ENCODE assay signal across 25 cellular contexts in genomic region chr4:123072060-123072459, GRCh38.
DNase-seq lines count a peak whose midpoint lies in the region; ATAC-seq, FAIRE-seq and TF ChIP-seq lines count a peak whose summit lies in the region.
"Had no signal": no experiment of that assay in that cellular context is flagged by ENCODE, and none has a peak within 500 bp of the region (broad histone marks: within the 10 kb centered on the region; RNA-seq: fewer than 3 reads in every experiment).

No MANE protein-coding gene starts in this region.

- no peak for ATAC-seq in IMR-90 (ENCODE audit: low read depth)
- peak; percentile 88 for ATAC-seq in esophagus mucosa
- no peak for ATAC-seq in GM19023 (IDR thresholded peaks at IDR 0.05; ENCODE audit: unreplicated experiment)
- no peak for ATAC-seq in GM19397 (IDR thresholded peaks at IDR 0.05; ENCODE audit: unreplicated experiment)
- ATAC-seq: CD8-positive, alpha-beta T cell; GM12878 had no signal

- peaks cover 1% of the 10 kb centered on the region; the same call in 1 of the 2 replicates for H3K4me1 ChIP-seq in IMR-90 (ENCODE audit: control insufficient read depth, insufficient read depth, low read length)
- H3K4me1 ChIP-seq: BLaER1 treated with 17β-estradiol and CSF1 and Interleukin-3, amounts not matched to agents 10 nM and 100 nM; Caco-2 had no signal

- no peaks in the 10 kb centered on the region for H3K36me3 ChIP-seq in IMR-90 (ENCODE audit: control insufficient read depth, insufficient read depth, low read length)
- no peaks in the 10 kb centered on the region for H3K36me3 ChIP-seq in bronchial epithelial cell (ENCODE audit: control insufficient read depth, insufficient read depth, low read length)
- H3K36me3 ChIP-seq: BLaER1 treated with 17β-estradiol and CSF1 and Interleukin-3, amounts not matched to agents 10 nM and 100 nM had no signal

- no peak overlapping the region for H2BK5ac ChIP-seq in IMR-90 (ENCODE audit: low read depth, low read length, poor library complexity, severe bottlenecking)

- H3K27ac Mint-ChIP-seq in activated CD4-positive, alpha-beta T cell treated with anti-CD3 and anti-CD28 coated beads, Interleukin-2, amount 10 ng/mL, durations not matched to agents 24 days and 14 days: no peak overlapping the region
- H3K27ac Mint-ChIP-seq: B cell; CD4-positive, alpha-beta T cell; CD8-positive, alpha-beta T cell had no signal

- H3K4me3 ChIP-seq in IMR-90 (ENCODE audit: insufficient read depth, low read depth, low read length) (no peak overlapping the region), bronchial epithelial cell (ENCODE audit: low read depth, low read length) (no peak overlapping the region)
- H3K4me3 ChIP-seq: BLaER1 treated with 17β-estradiol and CSF1 and Interleukin-3, amounts not matched to agents 10 nM and 100 nM; GM12878 had no signal

- H3K36me3 Mint-ChIP-seq in activated CD4-positive, alpha-beta T cell treated with anti-CD3 and anti-CD28 coated beads, Interleukin-2, amount 10 ng/mL, durations not matched to agents 24 days and 14 days (ENCODE audit: low read depth): no peaks in the 10 kb centered on the region

- no peaks in the 10 kb centered on the region for H3K27me3 Mint-ChIP-seq in activated CD4-positive, alpha-beta T cell treated with anti-CD3 and anti-CD28 coated beads, Interleukin-2, amount 10 ng/mL, durations not matched to agents 24 days and 14 days
- H3K27me3 Mint-ChIP-seq: B cell; CD4-positive, alpha-beta T cell had no signal

- intact Hi-C loops in IMR-90 (cut with micrococcal nuclease): loop anchor here (10.0 kb wide), 1 partner anchor 107 kb away; no protein-coding TSS in a partner anchor
- intact Hi-C loops in activated CD4-positive, alpha-beta T cell treated with anti-CD3 and anti-CD28 coated beads, Interleukin-2, amount 10 ng/mL, durations not matched to agents 24 days and 14 days (cut with micrococcal nuclease): no loop called here

- in situ Hi-C loops in IMR-90 (cut with MboI; ENCODE audit: low sequenced_read_pairs): no loop called here

- TF ChIP-seq RAD21 in IMR-90 (IDR thresholded peaks at IDR 0.05; ENCODE audit: low read length): no peak

- H2AK9ac ChIP-seq in IMR-90 (replicated peaks; ENCODE audit: low read depth, low read length, poor library complexity): no peak overlapping the region

- DNase-seq in IMR-90: no peak
- DNase-seq in bronchial epithelial cell (ENCODE audit: low read depth): peak; percentile 54
- DNase-seq in activated CD4-positive, alpha-beta T cell treated with anti-CD3 and anti-CD28 coated beads, Interleukin-2, amount 10 ng/mL, durations not matched to agents 24 days and 14 days: no peak
- DNase-seq in GM03348 (ENCODE audit: low spot score): no peak
- DNase-seq: 8988T; ACHN; AML-193; Caco-2; Calu3; CD4-positive, alpha-beta T cell; CD8-positive, alpha-beta T cell; DMS79 treated with DMSO at 0.1 percent for 48 hours; GF-D8 had no signal

- TF ChIP-seq POLR2A in IMR-90 (IDR thresholded peaks at IDR 0.05; ENCODE audit: low read depth, low read length): no peak

- POLR2A ChIA-PET in IMR-90 (lab: Charles Lee; ENCODE audit: unreplicated experiment): no interaction called here

- no peak overlapping the region for H3K23ac ChIP-seq in IMR-90 (ENCODE audit: low read depth, low read length)

- H2BK15ac ChIP-seq in IMR-90 (ENCODE audit: low read depth, low read length): no peak overlapping the region

- no peak overlapping the region for H2AFZ ChIP-seq in IMR-90 (replicated peaks; ENCODE audit: low read length, poor library complexity)

- no peaks in the 10 kb centered on the region for H3K9me3 Mint-ChIP-seq in activated CD4-positive, alpha-beta T cell treated with anti-CD3 and anti-CD28 coated beads, Interleukin-2, amount 10 ng/mL, durations not matched to agents 24 days and 14 days
- H3K9me3 Mint-ChIP-seq: CD4-positive, alpha-beta T cell; CD8-positive, alpha-beta T cell had no signal

- H3K79me1 ChIP-seq in IMR-90 (ENCODE audit: low read depth in 1 of 2, low read length in 2 of 2): no peaks in the 10 kb centered on the region

- no peak overlapping the region for H2BK20ac ChIP-seq in IMR-90 (ENCODE audit: low read depth, low read length)

- no peak overlapping the region for H4K8ac ChIP-seq in IMR-90 (ENCODE audit: low read depth in 2 of 2, low read length in 2 of 2)

- H4K5ac ChIP-seq in IMR-90 (ENCODE audit: low read depth, low read length): no peak overlapping the region

- H3K9me1 ChIP-seq in IMR-90 (ENCODE audit: insufficient read depth, low read length): no peaks in the 10 kb centered on the region

- H3K27ac ChIP-seq in IMR-90 (ENCODE audit: insufficient read depth, low read length) (no peak overlapping the region), VCaP (peak overlapping the region; percentile 58)
- H3K27ac ChIP-seq: BLaER1 treated with 17β-estradiol and CSF1 and Interleukin-3, amounts not matched to agents 10 nM and 100 nM; C4-2B had no signal

- H3K14ac ChIP-seq in IMR-90 (replicated peaks; ENCODE audit: low read depth, low read length): no peak overlapping the region

- H3K4me2 ChIP-seq in IMR-90 (ENCODE audit: low read depth, low read length): no peak overlapping the region
- H3K4me2 ChIP-seq: BLaER1 treated with 17β-estradiol and CSF1 and Interleukin-3, amounts not matched to agents 10 nM and 100 nM had no signal

- no CpG with 5 or more reads among the region's 1 CpG for WGBS in IMR-90 (ENCODE audit: extremely low coverage in 2 of 2, insufficient read length in 1 of 2), 2 experiments

- no peak overlapping the region for H3K56ac ChIP-seq in IMR-90 (ENCODE audit: extremely low read depth, insufficient read depth, low read length)

- no peaks in the 10 kb centered on the region for H3K9me3 ChIP-seq in IMR-90 (ENCODE audit: control insufficient read depth, insufficient read depth, low read length)
- H3K9me3 ChIP-seq: BLaER1 treated with 17β-estradiol and CSF1 and Interleukin-3, amounts not matched to agents 10 nM and 100 nM; Caco-2 had no signal

- H3K4ac ChIP-seq in IMR-90 (ENCODE audit: low read depth, low read length): no peak overlapping the region

- CTCF ChIA-PET in IMR-90 (lab: Yijun Ruan, JAX): no interaction called here

- H4K91ac ChIP-seq in IMR-90 (ENCODE audit: insufficient read depth, low read depth, low read length): no peak overlapping the region

- no peak overlapping the region for H3K4me3 Mint-ChIP-seq in activated CD4-positive, alpha-beta T cell treated with anti-CD3 and anti-CD28 coated beads, Interleukin-2, amount 10 ng/mL, durations not matched to agents 24 days and 14 days
- H3K4me3 Mint-ChIP-seq: B cell; CD4-positive, alpha-beta T cell; CD8-positive, alpha-beta T cell had no signal

- no peak overlapping the region for H3K9ac ChIP-seq in IMR-90 (ENCODE audit: low read depth, low read length)
- H3K9ac ChIP-seq: BLaER1 treated with 17β-estradiol and CSF1 and Interleukin-3, amounts not matched to agents 10 nM and 100 nM had no signal

- peak overlapping the region; percentile 44; the same call in 1 of the 2 replicates for H3K18ac ChIP-seq in IMR-90 (ENCODE audit: low read depth, low read length)

- H3K27me3 ChIP-seq in IMR-90 (ENCODE audit: control insufficient read depth, insufficient read depth, low read length) (no peaks in the 10 kb centered on the region), bronchial epithelial cell (ENCODE audit: control insufficient read depth, insufficient read depth, low read length) (no peaks in the 10 kb centered on the region)
- H3K27me3 ChIP-seq: BLaER1 treated with 17β-estradiol and CSF1 and Interleukin-3, amounts not matched to agents 10 nM and 100 nM had no signal

- no peak for FAIRE-seq in bronchial epithelial cell (lab: Jason Lieb, UNC)
- FAIRE-seq: D721Med, GM12878, GM12892, GM18507, GM19239 had no signal

- H2BK120ac ChIP-seq in IMR-90 (ENCODE audit: low read depth, low read length): no peak overlapping the region

- TF ChIP-seq CTCF in IMR-90 (conservative IDR thresholded peaks at IDR 0.05; ENCODE audit: low read depth, low read length) (no peak), VCaP (conservative IDR thresholded peaks at IDR 0.05) (no peak), bronchial epithelial cell (IDR thresholded peaks at IDR 0.05; ENCODE audit: insufficient read depth, low read length, severe bottlenecking) (no peak)

- no TSS peak for BruUV-seq in IMR-90 (replicated peaks; lab: Mats Ljungman, UMichigan)

- H4K20me1 ChIP-seq in IMR-90 (ENCODE audit: insufficient read depth, low read length): no peaks in the 10 kb centered on the region
- H4K20me1 ChIP-seq: BLaER1 treated with 17β-estradiol and CSF1 and Interleukin-3, amounts not matched to agents 10 nM and 100 nM had no signal

- no peak overlapping the region for H2AK5ac ChIP-seq in IMR-90 (ENCODE audit: low read depth, low read length)

- dilution Hi-C loops in IMR-90 (cut with HindIII; ENCODE audit: low sequenced_read_pairs, unreplicated experiment): no loop called here

- no peaks in the 10 kb centered on the region for H3K4me1 Mint-ChIP-seq in activated CD4-positive, alpha-beta T cell treated with anti-CD3 and anti-CD28 coated beads, Interleukin-2, amount 10 ng/mL, durations not matched to agents 24 days and 14 days
- H3K4me1 Mint-ChIP-seq: B cell had no signal

TF ChIP-seq in IMR-90, 13 proteins besides CTCF, POLR2A, EP300 and RAD21:
- no peak for TF ChIP-seq RFX5 (IDR thresholded peaks at IDR 0.05; ENCODE audit: low read depth, low read length)
- no peak for TF ChIP-seq USF2 (IDR thresholded peaks at IDR 0.05; ENCODE audit: low read depth, low read length)
- TF ChIP-seq SMC3 (IDR thresholded peaks at IDR 0.05; ENCODE audit: low read depth, low read length): no peak
